In the genomic region with DNA sequence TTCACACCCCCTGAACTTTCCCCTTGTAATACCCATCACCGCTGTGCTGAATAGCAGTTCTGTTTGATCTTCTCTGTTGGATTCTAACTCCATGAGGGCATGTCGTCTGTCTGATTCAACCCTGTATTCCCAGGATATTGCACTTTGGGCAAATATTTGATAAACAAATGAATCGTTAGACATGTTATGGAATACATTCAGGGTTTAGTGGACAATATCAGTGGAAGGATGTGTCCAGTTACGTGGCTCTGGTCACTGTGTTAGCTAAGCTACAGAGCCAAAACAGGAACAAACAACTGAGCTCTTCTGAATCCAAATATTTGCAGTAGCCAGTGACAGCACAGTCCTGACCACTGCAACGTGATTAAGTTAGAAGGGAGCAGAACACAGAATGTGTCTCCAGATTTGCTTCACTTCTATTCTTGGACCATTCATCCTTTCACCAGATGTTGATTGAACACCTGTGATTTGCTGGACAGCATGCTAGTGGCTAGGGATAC, we compare ENCODE assay signal across 20 cellular contexts. TPM values are rescaled to one million over a fixed set of nuclear protein-coding genes. Genes with fewer than 3 reads are reported as not detected.
DNase-seq lines count a peak whose midpoint lies in the region; ATAC-seq and TF ChIP-seq lines count a peak whose summit lies in the region.
"Had no signal": no experiment of that assay in that cellular context is flagged by ENCODE, and none has a peak within 500 bp of the region (broad histone marks: within the 10 kb centered on the region; RNA-seq: fewer than 3 reads in every experiment).

No MANE protein-coding gene starts in this region.

- H3K27ac Mint-ChIP-seq in activated CD8-positive, alpha-beta T cell treated with anti-CD3 and anti-CD28 coated beads for 36 hours = no peak overlapping the region
- H3K27ac Mint-ChIP-seq: activated naive CD4-positive, alpha-beta T cell treated with anti-CD3 and anti-CD28 coated beads, Interleukin-2, amount 50 U/mL, for 72 hours; T-cell had no signal

- H3K36me3 Mint-ChIP-seq in activated CD8-positive, alpha-beta T cell treated with anti-CD3 and anti-CD28 coated beads for 36 hours (ENCODE audit: low read depth) = no peaks in the 10 kb centered on the region
- H3K36me3 Mint-ChIP-seq: activated naive CD4-positive, alpha-beta T cell treated with anti-CD3 and anti-CD28 coated beads, Interleukin-2, amount 50 U/mL, for 72 hours; CD14-positive monocyte; T-cell had no signal

- POLR2A ChIA-PET in activated CD8-positive, alpha-beta T cell treated with anti-CD3 and anti-CD28 coated beads for 36 hours (lab: Charles Lee) = no interaction called here

- TF ChIP-seq POLR2A in esophagus squamous epithelium (IDR thresholded peaks at IDR 0.05) (no peak), stomach (IDR thresholded peaks at IDR 0.05) (no peak)

- H3K27ac ChIP-seq in esophagus squamous epithelium (peak overlapping the region; percentile 12 to 84 (median 63)), stomach (peak overlapping the region in 4 of 5 donors; percentile 53 to 79 (median 62))
- H3K27ac ChIP-seq: thyroid gland had no signal

- H3K4me1 ChIP-seq in esophagus squamous epithelium (peaks cover 20 to 42% (median 25%) of the 10 kb centered on the region in 3 donors), stomach (peaks cover 30 to 85% (median 58%) of the 10 kb centered on the region in 4 donors)

- ATAC-seq in activated CD8-positive, alpha-beta T cell treated with anti-CD3 and anti-CD28 coated beads for 36 hours = no peak
- no peak for ATAC-seq in GM21423 (IDR thresholded peaks at IDR 0.05; ENCODE audit: unreplicated experiment)
- no peak for ATAC-seq in left colon
- ATAC-seq: activated naive CD4-positive, alpha-beta T cell treated with anti-CD3 and anti-CD28 coated beads, Interleukin-2, amount 50 U/mL, for 72 hours; T-cell had no signal

- CTCF ChIA-PET in activated CD8-positive, alpha-beta T cell treated with anti-CD3 and anti-CD28 coated beads for 36 hours (lab: Charles Lee) = no interaction called here

- no peaks in the 10 kb centered on the region for H3K27me3 Mint-ChIP-seq in activated CD8-positive, alpha-beta T cell treated with anti-CD3 and anti-CD28 coated beads for 36 hours

- WGBS in esophagus squamous epithelium, 2 donors = 64 to 68% methylated on average over 5 of the region's 5 CpGs
- 37 to 55% (median 43%) methylated on average over 5 of the region's 5 CpGs for WGBS in stomach, 5 donors

- H3K4me1 Mint-ChIP-seq in activated CD8-positive, alpha-beta T cell treated with anti-CD3 and anti-CD28 coated beads for 36 hours (ENCODE audit: low read depth) = no peaks in the 10 kb centered on the region
- H3K4me1 Mint-ChIP-seq: CD14-positive monocyte, T-cell had no signal

- no peak for TF ChIP-seq EP300 in stomach (IDR thresholded peaks at IDR 0.05)

- TF ChIP-seq CTCF in esophagus squamous epithelium (IDR thresholded peaks at IDR 0.05) (no peak), stomach (IDR thresholded peaks at IDR 0.05) (no peak)
- TF ChIP-seq CTCF in activated CD8-positive, alpha-beta T cell treated with anti-CD3 and anti-CD28 coated beads for 36 hours (IDR thresholded peaks at IDR 0.05) = no peak

- H3K36me3 ChIP-seq in esophagus squamous epithelium = peaks cover 0 to 44% (median 0%) of the 10 kb centered on the region in 3 donors
- peaks cover 0 to 20% (median 14%) of the 10 kb centered on the region in 4 donors for H3K36me3 ChIP-seq in stomach

- DNase-seq in NCI-H774 (lab: John Stamatoyannopoulos, UW) (peak; percentile 54), esophagus squamous epithelium (lab: John Stamatoyannopoulos, UW) (no peak), lung microvascular endothelial cell (ENCODE audit: low read depth in 2 of 2) (peak; percentile 22 to 26), stomach (no peak), GOT3 (lab: John Stamatoyannopoulos, UW) (no peak), left colon (no peak)
- no peak for DNase-seq in activated CD8-positive, alpha-beta T cell treated with anti-CD3 and anti-CD28 coated beads for 36 hours
- DNase-seq: activated CD4-positive, alpha-beta T cell treated with anti-CD3 and anti-CD28 coated beads for 4 hours; glutamatergic neuron; Kasumi-1; NCI-H1092 treated with DMSO at 0.1 percent for 48 hours; NCI-H526 treated with DMSO at 0.1 percent for 48 hours; occipital lobe; SIG-M5; T-cell; thyroid gland had no signal

- no peak overlapping the region for H3K4me3 Mint-ChIP-seq in activated CD8-positive, alpha-beta T cell treated with anti-CD3 and anti-CD28 coated beads for 36 hours
- H3K4me3 Mint-ChIP-seq: CD14-positive monocyte, T-cell had no signal

- H3K27me3 ChIP-seq in esophagus squamous epithelium (no peaks in the 10 kb centered on the region), stomach (no peaks in the 10 kb centered on the region)
- H3K27me3 ChIP-seq: thyroid gland had no signal

- intact Hi-C loops in esophagus squamous epithelium (cut with DNase I) (no loop called here), stomach (cut with DNase I; ENCODE audit: low total_unique reads) (no loop called here), left colon (cut with DNase I, micrococcal nuclease) (no loop called here)
- intact Hi-C loops in activated CD8-positive, alpha-beta T cell treated with anti-CD3 and anti-CD28 coated beads for 36 hours (cut with micrococcal nuclease) = no loop called here

- no peak overlapping the region for H3K4me3 ChIP-seq in esophagus squamous epithelium
- no peak overlapping the region for H3K4me3 ChIP-seq in stomach
- H3K4me3 ChIP-seq: thyroid gland had no signal

- H3K9me3 Mint-ChIP-seq in activated CD8-positive, alpha-beta T cell treated with anti-CD3 and anti-CD28 coated beads for 36 hours = no peaks in the 10 kb centered on the region
- H3K9me3 Mint-ChIP-seq: activated naive CD4-positive, alpha-beta T cell treated with anti-CD3 and anti-CD28 coated beads, Interleukin-2, amount 50 U/mL, for 72 hours; CD14-positive monocyte; T-cell had no signal

- H3K9me3 ChIP-seq in esophagus squamous epithelium = no peaks in the 10 kb centered on the region
- no peaks in the 10 kb centered on the region for H3K9me3 ChIP-seq in stomach
- H3K9me3 ChIP-seq: thyroid gland had no signal

RNA-seq across cellular contexts. Expression of a gene that starts 13.2 kb away (rescaled TPM):
- 10 to 100 TPM in 1 of 4 donors, 1 to 10 TPM in 3; 2.4 to 24.6 (median 7.6) TPM for total RNA-seq in esophagus squamous epithelium
- total RNA-seq in lung microvascular endothelial cell = 5.8 and 7.6 TPM in 2 replicates
- total RNA-seq in stomach = 10 to 100 TPM in 4 of 5 donors, 1 to 10 TPM in 1; 7.8 to 26.3 (median 14.0) TPM
- 1 to 10 TPM; 5.7 to 6.1 (median 5.7) TPM for polyA plus RNA-seq in stomach
- not detected for total RNA-seq in activated CD8-positive, alpha-beta T cell treated with anti-CD3 and anti-CD28 coated beads for 36 hours
- 10 to 100 TPM in 1 of 2 donors, 1 to 10 TPM in 1; 6.0 to 12.0 TPM for total RNA-seq in left colon
- total RNA-seq: activated naive CD4-positive, alpha-beta T cell treated with anti-CD3 and anti-CD28 coated beads, Interleukin-2, amount 50 U/mL, for 72 hours; OCI-LY7 had no signal
- polyA plus RNA-seq: CD14-positive monocyte had no signal

Comparison
In these comparisons a context has a peak if more than half of its experiments do, and no peak if none do; other contexts are left out.
1. DNase-seq: peak in NCI-H774 (single experiment) and lung microvascular endothelial cell (2 of 2); none in esophagus squamous epithelium (single experiment), stomach (single experiment), GOT3 (single experiment), activated CD8-positive, alpha-beta T cell treated with anti-CD3 and anti-CD28 coated beads for 36 hours (single experiment) and left colon (0 of 2).